In genomic region chr7:101436226-101436745, GRCh38 we compare ENCODE assay signal across 16 cellular contexts.
"Had no signal": no experiment of that assay in that cellular context is flagged by ENCODE, and none has a peak within 500 bp of the region (broad histone marks: within the 10 kb centered on the region; RNA-seq: fewer than 3 reads in every experiment).

No MANE protein-coding gene starts in this region.

- H3K9me3 ChIP-seq: esophagus muscularis mucosa, gastroesophageal sphincter, heart left ventricle, right atrium auricular region had no signal

- H3K36me3 ChIP-seq: esophagus muscularis mucosa, gastroesophageal sphincter, heart left ventricle, right atrium auricular region had no signal

- H3K27ac ChIP-seq: esophagus muscularis mucosa, gastroesophageal sphincter, heart left ventricle, right atrium auricular region had no signal

- H3K4me3 ChIP-seq: esophagus muscularis mucosa, gastroesophageal sphincter, heart left ventricle, right atrium auricular region had no signal

- DNase-seq: activated CD4-positive, alpha-beta T cell treated with anti-CD3 and anti-CD28 coated beads for 1 hour; activated CD8-positive, alpha-beta memory T cell treated with anti-CD3 and anti-CD28 coated beads for 24 hours; activated CD8-positive, alpha-beta memory T cell treated with anti-CD3 and anti-CD28 coated beads, Interleukin-2, amount 50 U/mL, for 48 hours; activated effector memory CD4-positive, alpha-beta T cell treated with anti-CD3 and anti-CD28 coated beads, Interleukin-2, amount 50 U/mL, for 16 hours; activated T-cell treated with anti-CD3 and anti-CD28 coated beads, Interleukin-2, amount 50 U/mL, for 72 hours; effector CD4-positive, alpha-beta T cell; heart left ventricle; nucleus accumbens; stimulated activated CD4-positive, alpha-beta T cell treated with anti-CD3 and anti-CD28 coated beads, Interleukin-12 subunit alpha, Interleukin-12 subunit beta, amount 100 ng/mL, for 4 hours; stimulated activated CD4-positive, alpha-beta T cell treated with anti-CD3 and anti-CD28 coated beads, Interleukin-1b, Interleukin-23, amount 100 ng/mL, for 48 hours; stimulated activated CD8-positive, alpha-beta memory T cell treated with anti-CD3 and anti-CD28 coated beads, Interleukin-4, amount 100 ng/mL, for 48 hours; stimulated activated naive CD4-positive, alpha-beta T cell had no signal

- ATAC-seq: activated naive CD4-positive, alpha-beta T cell treated with anti-CD3 and anti-CD28 coated beads, Interleukin-2, amount 50 U/mL, for 72 hours; activated T-cell treated with anti-CD3 and anti-CD28 coated beads, Interleukin-2, amount 50 U/mL, for 72 hours; gastroesophageal sphincter; heart left ventricle had no signal

- H3K4me1 ChIP-seq: esophagus muscularis mucosa, gastroesophageal sphincter, heart left ventricle, right atrium auricular region had no signal
